ENCODE assay signal across 1 cellular context in genomic region chr2:207144191-207144795, GRCh38.
TF ChIP-seq lines count a peak whose summit lies in the region.

No MANE protein-coding gene starts in this region.

TF ChIP-seq in GM12878, 131 proteins besides CTCF, POLR2A, EP300 and RAD21:
- TF ChIP-seq PAX8 (IDR thresholded peaks at IDR 0.05) (no peak), ZBED1 (IDR thresholded peaks at IDR 0.05; ENCODE audit: borderline replicate concordance) (no peak), CHD2 (IDR thresholded peaks at IDR 0.05; ENCODE audit: borderline replicate concordance, low read depth, low read length) (no peak), PKNOX1 (IDR thresholded peaks at IDR 0.05) (peak; percentile 87), SPI1 (IDR thresholded peaks at IDR 0.05; ENCODE audit: borderline replicate concordance, insufficient read depth, low read depth, low read length) (no peak), RB1 (IDR thresholded peaks at IDR 0.05; ENCODE audit: borderline replicate concordance) (0 out of 2 replicates have a peak, but pooled peaks have one; percentile 26)
